ENCODE assay signal across 29 cellular contexts in the genomic region with DNA sequence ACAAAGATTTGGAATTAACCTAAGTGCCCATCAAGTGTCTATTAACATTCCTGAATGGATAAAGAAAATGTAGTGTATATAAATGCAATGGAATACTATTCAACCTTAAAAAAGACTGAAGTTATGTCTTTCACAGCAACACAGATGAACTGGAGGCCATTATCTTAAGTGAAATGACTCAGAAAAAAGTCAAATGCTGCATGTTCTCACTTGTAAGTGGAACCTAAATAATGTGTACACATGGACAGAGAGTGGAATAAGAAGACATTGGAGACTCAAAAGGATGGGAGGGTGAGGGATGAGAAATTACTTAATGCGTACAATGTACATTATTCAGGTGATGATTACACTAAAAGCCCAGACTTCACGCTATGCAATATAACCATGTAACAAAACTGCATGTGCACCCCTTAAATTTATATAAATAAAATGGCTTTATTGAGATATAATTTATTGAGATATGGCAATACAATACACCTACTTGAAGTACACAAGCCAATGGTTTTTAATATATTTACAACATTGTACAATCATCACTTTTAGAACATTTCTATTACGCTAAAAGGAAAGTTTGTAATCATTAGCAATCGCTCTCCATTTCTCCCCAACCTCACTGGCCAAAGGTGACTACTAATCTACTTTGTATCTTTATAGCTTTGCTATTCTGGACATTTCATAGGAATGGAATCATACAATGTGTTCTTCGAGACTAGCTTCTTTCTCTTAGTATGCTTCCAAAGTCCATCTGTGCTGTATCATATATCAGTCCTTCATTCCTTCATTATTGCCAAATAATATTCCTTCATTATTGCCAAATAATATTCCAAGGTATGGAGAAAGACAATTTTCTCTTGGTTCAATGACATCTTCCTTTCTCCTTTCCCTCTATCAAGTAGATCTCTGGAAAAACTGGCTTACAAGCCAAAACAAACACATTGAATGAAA. TPM values are rescaled to one million over a fixed set of nuclear protein-coding genes. Genes with fewer than 3 reads are reported as not detected.
DNase-seq lines count a peak whose midpoint lies in the region; ATAC-seq, FAIRE-seq and TF ChIP-seq lines count a peak whose summit lies in the region.
"Had no signal": no experiment of that assay in that cellular context is flagged by ENCODE, and none has a peak within 500 bp of the region (broad histone marks: within the 10 kb centered on the region; RNA-seq: fewer than 3 reads in every experiment).

No MANE protein-coding gene starts in this region.

- peaks cover 51% of the 10 kb centered on the region for H3F3A ChIP-seq in SU-DHL-6 (ENCODE audit: insufficient read depth)

- H3K36me3 ChIP-seq in HepG2 (replicated peaks in 1 of 2; ENCODE audit: control insufficient read depth in 1 of 2, insufficient read depth in 2 of 2, low read length in 2 of 2) (peaks cover 0 to 11% of the 10 kb centered on the region in 2 experiments; a peak in 3 of 5 replicates), right lobe of liver (peaks cover 0 to 7% (median 2%) of the 10 kb centered on the region in 4 donors), SU-DHL-6 (ENCODE audit: low read length) (peaks cover 18% of the 10 kb centered on the region), osteoblast (ENCODE audit: insufficient read depth, low read length) (peaks cover 3% of the 10 kb centered on the region)

- no peak overlapping the region for H2AFZ ChIP-seq in HepG2 (ENCODE audit: low read length)
- H2AFZ ChIP-seq in SU-DHL-6 (ENCODE audit: low read depth, low read length, severe bottlenecking), result no peak overlapping the region
- no peak overlapping the region for H2AFZ ChIP-seq in osteoblast (ENCODE audit: low read length)

- H3K4me2 ChIP-seq in HepG2 (ENCODE audit: low read depth, low read length) (no peak overlapping the region), SU-DHL-6 (ENCODE audit: low read depth, low read length, poor library complexity, severe bottlenecking) (peak overlapping the region; percentile 51), osteoblast (ENCODE audit: insufficient read depth, low read length) (no peak overlapping the region)
- H3K4me2 ChIP-seq: KMS-11 had no signal

- H3K4me1 ChIP-seq in HepG2 (ENCODE audit: insufficient read depth, low read length) (peaks cover 22% of the 10 kb centered on the region), right lobe of liver (peaks cover 0 to 7% (median 0%) of the 10 kb centered on the region in 4 donors), osteoblast (ENCODE audit: insufficient read depth, low read length) (peaks cover 16% of the 10 kb centered on the region)

- H4K20me1 ChIP-seq in HepG2 (ENCODE audit: insufficient read depth, low read length), result peaks cover 14% of the 10 kb centered on the region
- no peaks in the 10 kb centered on the region for H4K20me1 ChIP-seq in SU-DHL-6 (ENCODE audit: low read depth, low read length)
- H4K20me1 ChIP-seq in osteoblast (ENCODE audit: insufficient read depth, low read length), result peaks cover 46% of the 10 kb centered on the region

- H3K9ac ChIP-seq in HepG2 (ENCODE audit: insufficient read depth, low read depth, low read length) (no peak overlapping the region), SU-DHL-6 (ENCODE audit: low read length) (peak overlapping the region; percentile 22; the same call in 1 of the 2 replicates)
- H3K9ac ChIP-seq: KMS-11 had no signal

- DNase-seq in HepG2 (ENCODE audit: low spot score) (no peak), right lobe of liver (no peak), left colon (no peak), osteoblast (ENCODE audit: insufficient read length, low spot score, missing footprints) (no peak), GM19238 (ENCODE audit: insufficient read length, low spot score) (no peak), germinal center (ENCODE audit: low spot score) (no peak), DMS53 treated with DMSO at 0.1 percent for 48 hours (lab: John Stamatoyannopoulos, UW; ENCODE audit: unreplicated experiment) (no peak)
- DNase-seq: AML-193; Calu3; CD8-positive, alpha-beta memory T cell; DMS153; GDM1; H7; MV-4-11; NCI-H1105 treated with DMSO at 0.1 percent for 48 hours; NCI-H2029 treated with DMSO at 0.1 percent for 48 hours; NCI-H345; NCI-H524 treated with DMSO at 0.1 percent for 48 hours; NCI-H82; RPMI8226; SHP77; SW 1271 had no signal

- intact Hi-C loops in HepG2 (cut with micrococcal nuclease; ENCODE audit: unreplicated experiment), result no loop called here
- intact Hi-C loops in right lobe of liver (cut with DNase I), result no loop called here
- intact Hi-C loops in left colon (cut with DNase I, micrococcal nuclease), result no loop called here

- H3K9me3 ChIP-seq in HepG2 (ENCODE audit: low read length) (no peaks in the 10 kb centered on the region), right lobe of liver (no peaks in the 10 kb centered on the region), SU-DHL-6 (ENCODE audit: insufficient read depth, low read length) (no peaks in the 10 kb centered on the region), osteoblast (ENCODE audit: low read depth, low read length) (no peaks in the 10 kb centered on the region)

- H3K27me3 ChIP-seq in HepG2 (ENCODE audit: control insufficient read depth in 1 of 2, insufficient read depth in 2 of 2, low read length in 2 of 2) (no peaks in the 10 kb centered on the region), right lobe of liver (no peaks in the 10 kb centered on the region), SU-DHL-6 (ENCODE audit: low read length) (no peaks in the 10 kb centered on the region), osteoblast (ENCODE audit: insufficient read depth, low read length) (no peaks in the 10 kb centered on the region)

- POLR2A ChIA-PET in HepG2 (lab: Yijun Ruan, JAX), result no interaction called here

- 96% methylated on average over 5 of the region's 5 CpGs for WGBS in HepG2 (ENCODE audit: low lambda C conversion rate)
- WGBS in right lobe of liver (ENCODE audit: insufficient coverage, low coverage, low lambda C conversion rate, missing lambda C conversion rate), result 90% methylated on average over 5 of the region's 5 CpGs

- in situ Hi-C loops in HepG2 (cut with HindIII; ENCODE audit: extremely low pct_ligation_motif_present, low pct_unique_long_range_greater_than_20kb), result no loop called here

- TF ChIP-seq POLR2A in HepG2 (IDR thresholded peaks at IDR 0.05; ENCODE audit: insufficient read depth in 1 of 2, low read depth in 2 of 2, low read length in 2 of 2) (no peak), right lobe of liver (IDR thresholded peaks at IDR 0.05) (no peak)

- H3K9me2 ChIP-seq in SU-DHL-6 (replicated peaks; ENCODE audit: insufficient read depth, low read length), result no peaks in the 10 kb centered on the region

- BruUV-seq in HepG2 (replicated peaks; lab: Mats Ljungman, UMichigan), result no TSS peak

- H3K4me3 ChIP-seq in HepG2 (replicated peaks in 1 of 3; ENCODE audit: insufficient read depth in 1 of 3, low read depth in 2 of 3, low read length in 3 of 3) (no peak overlapping the region), right lobe of liver (no peak overlapping the region), SU-DHL-6 (ENCODE audit: insufficient read depth, low read length, poor library complexity, severe bottlenecking) (no peak overlapping the region), osteoblast (ENCODE audit: insufficient read depth, low read length) (no peak overlapping the region)

- H3K79me2 ChIP-seq in HepG2 (ENCODE audit: insufficient read depth, low read length) (peaks cover 61% of the 10 kb centered on the region), SU-DHL-6 (ENCODE audit: insufficient read depth, low read length) (peaks cover 95% of the 10 kb centered on the region), osteoblast (ENCODE audit: insufficient read depth, low read length) (peaks cover 90% of the 10 kb centered on the region)

- ATAC-seq in HepG2 (no peak), right lobe of liver (no peak), left colon (peak; percentile 40)

- H3K27ac ChIP-seq in HepG2 (ENCODE audit: extremely low read length, insufficient read depth, low read length), result no peak overlapping the region
- H3K27ac ChIP-seq in right lobe of liver, result no peak overlapping the region
- peak overlapping the region; percentile 60 for H3K27ac ChIP-seq in SU-DHL-6 (ENCODE audit: low read depth, low read length)
- H3K27ac ChIP-seq in osteoblast (ENCODE audit: low read depth, low read length), result no peak overlapping the region
- H3K27ac ChIP-seq: C4-2B, KMS-11 had no signal

- TF ChIP-seq EP300 in HepG2 (IDR thresholded peaks at IDR 0.05; ENCODE audit: low read depth in 2 of 2, low read length in 2 of 2) (no peak), HepG2 (CRISPR knock-in tag; IDR thresholded peaks at IDR 0.05; ENCODE audit: borderline replicate concordance) (no peak)

- CTCF ChIA-PET in HepG2 (lab: Yijun Ruan, JAX; ENCODE audit: low intra/inter-chr PET ratio, low total read pairs), result no interaction called here

- no peak for FAIRE-seq in HepG2 (lab: Jason Lieb, UNC)

- no peak for TF ChIP-seq RAD21 in HepG2 (CRISPR knock-in tag; IDR thresholded peaks at IDR 0.05)

- TF ChIP-seq CTCF in HepG2 (CRISPR knock-in tag; IDR thresholded peaks at IDR 0.05) (no peak), right lobe of liver (IDR thresholded peaks at IDR 0.05) (no peak), SU-DHL-6 (IDR thresholded peaks at IDR 0.05; ENCODE audit: insufficient read depth, low read length, poor library complexity, severe bottlenecking) (no peak), osteoblast (IDR thresholded peaks at IDR 0.05; ENCODE audit: extremely low read depth, low read depth, low read length) (no peak)

RNA-seq across cellular contexts. Expression of a gene that starts 5.8 kb away (rescaled TPM):
- total RNA-seq in HepG2 (2016; rRNA removed; fragmentation: Illumina TruSeq; extraction: Trizol) (34.7 and 40.6 TPM in 2 replicates), right lobe of liver (10 to 100 TPM; 14.9 to 28.5 (median 17.0) TPM), left colon (10 to 100 TPM; 52.4 to 70.9 TPM), osteoblast (41.5 and 43.8 TPM in 2 replicates)
- total RNA-seq in HepG2 (2016; cell fraction: cytosol; rRNA removed; fragmentation: Illumina TruSeq; extraction: Trizol; ENCODE audit: low read depth), result 9.1 and 12.7 TPM in 2 replicates
- total RNA-seq in HepG2 (2016; cell fraction: insoluble cytoplasmic fraction; rRNA removed; fragmentation: Illumina TruSeq; extraction: Trizol), result 32.6 and 44.2 TPM in 2 replicates
- total RNA-seq in HepG2 (2016; cell fraction: membrane; rRNA removed; fragmentation: Illumina TruSeq; extraction: Trizol), result 22.3 and 24.0 TPM in 2 replicates
- 23.7 and 27.2 TPM in 2 replicates for total RNA-seq in HepG2 (2016; cell fraction: nucleus; rRNA removed; fragmentation: Illumina TruSeq; extraction: Trizol)
- polyA plus RNA-seq in HepG2 (2011; rRNA removed), result 25.1 and 28.0 TPM in 2 replicates
- polyA plus RNA-seq in HepG2 (2011; cell fraction: cytosol; rRNA removed), result 12.2 and 15.6 TPM in 2 replicates
- polyA plus RNA-seq in HepG2 (2011; cell fraction: nucleus; rRNA removed), result 13.1 and 15.8 TPM in 2 replicates
- polyA plus RNA-seq in HepG2 (2012), result 25.0 and 25.6 TPM in 2 replicates
- 5.7 and 8.0 TPM in 2 replicates for polyA plus RNA-seq in HepG2 (2016; cell fraction: cytosol; fragmentation: Illumina TruSeq; extraction: Trizol; ENCODE audit: low read depth)
- 38.6 and 40.4 TPM in 2 replicates for polyA plus RNA-seq in HepG2 (2016; cell fraction: insoluble cytoplasmic fraction; fragmentation: Illumina TruSeq; extraction: Trizol; ENCODE audit: low read depth)
- 9.1 and 10.4 TPM in 2 replicates for polyA plus RNA-seq in HepG2 (2016; cell fraction: membrane; fragmentation: Illumina TruSeq; extraction: Trizol; ENCODE audit: low read depth)
- 18.9 and 21.3 TPM in 2 replicates for polyA plus RNA-seq in HepG2 (2016; cell fraction: nucleus; fragmentation: Illumina TruSeq; extraction: Trizol; ENCODE audit: insufficient read depth, low read depth)
- 4.0 and 12.0 TPM in 2 replicates for polyA minus RNA-seq in HepG2 (2011; rRNA and poly(A)+ RNA removed; ENCODE audit: low replicate concordance)
- polyA minus RNA-seq in HepG2 (2011; cell fraction: cytosol; rRNA and poly(A)+ RNA removed), result 22.2 and 23.8 TPM in 2 replicates
- 88.5 and 114 TPM in 2 replicates for polyA minus RNA-seq in HepG2 (2011; cell fraction: nucleus; rRNA and poly(A)+ RNA removed)

RNA-seq across cellular contexts. Expression of a gene that starts 30.9 kb away (rescaled TPM):
- total RNA-seq in HepG2 (2016; rRNA removed; fragmentation: Illumina TruSeq; extraction: Trizol), result not detected in 2 replicates
- total RNA-seq in HepG2 (2016; cell fraction: cytosol; rRNA removed; fragmentation: Illumina TruSeq; extraction: Trizol; ENCODE audit: low read depth), result not detected in 2 replicates
- total RNA-seq in HepG2 (2016; cell fraction: insoluble cytoplasmic fraction; rRNA removed; fragmentation: Illumina TruSeq; extraction: Trizol), result not detected in 2 replicates
- not detected in 2 replicates for total RNA-seq in HepG2 (2016; cell fraction: membrane; rRNA removed; fragmentation: Illumina TruSeq; extraction: Trizol)
- not detected in 2 replicates for total RNA-seq in HepG2 (2016; cell fraction: nucleus; rRNA removed; fragmentation: Illumina TruSeq; extraction: Trizol)
- polyA plus RNA-seq in HepG2 (2011; rRNA removed), result 0.07 TPM in 1 of 2 replicates, not detected in the other
- polyA plus RNA-seq in HepG2 (2011; cell fraction: cytosol; rRNA removed), result not detected in 2 replicates
- polyA plus RNA-seq in HepG2 (2011; cell fraction: nucleus; rRNA removed), result 0.14 TPM in 1 of 2 replicates, not detected in the other
- polyA plus RNA-seq in HepG2 (2012), result not detected in 2 replicates
- polyA plus RNA-seq in HepG2 (2016; cell fraction: cytosol; fragmentation: Illumina TruSeq; extraction: Trizol; ENCODE audit: low read depth), result not detected in 2 replicates
- not detected in 2 replicates for polyA plus RNA-seq in HepG2 (2016; cell fraction: insoluble cytoplasmic fraction; fragmentation: Illumina TruSeq; extraction: Trizol; ENCODE audit: low read depth)
- polyA plus RNA-seq in HepG2 (2016; cell fraction: membrane; fragmentation: Illumina TruSeq; extraction: Trizol; ENCODE audit: low read depth), result not detected in 2 replicates
- polyA plus RNA-seq in HepG2 (2016; cell fraction: nucleus; fragmentation: Illumina TruSeq; extraction: Trizol; ENCODE audit: insufficient read depth, low read depth), result not detected in 2 replicates
- polyA minus RNA-seq in HepG2 (2011; rRNA and poly(A)+ RNA removed; ENCODE audit: low replicate concordance), result 0.24 TPM in 1 of 2 replicates, not detected in the other
- polyA minus RNA-seq in HepG2 (2011; cell fraction: cytosol; rRNA and poly(A)+ RNA removed), result not detected in 2 replicates
- polyA minus RNA-seq in HepG2 (2011; cell fraction: nucleus; rRNA and poly(A)+ RNA removed), result not detected in 2 replicates
- not detected for total RNA-seq in right lobe of liver
- not detected for total RNA-seq in left colon
- total RNA-seq in osteoblast, result not detected in 2 replicates
- total RNA-seq: A172; Calu3; CD8-positive, alpha-beta memory T cell; H7; HT1080; M059J had no signal
- polyA plus RNA-seq: AG04450; CD8-positive, alpha-beta memory T cell had no signal

RNA-seq across cellular contexts. Expression of a gene that starts 45.3 kb away (rescaled TPM):
- total RNA-seq in HepG2 (2016; rRNA removed; fragmentation: Illumina TruSeq; extraction: Trizol) (not detected in 2 replicates), right lobe of liver (not detected), left colon (not detected), osteoblast (not detected in 2 replicates)
- total RNA-seq in HepG2 (2016; cell fraction: cytosol; rRNA removed; fragmentation: Illumina TruSeq; extraction: Trizol; ENCODE audit: low read depth), result not detected in 2 replicates
- not detected in 2 replicates for total RNA-seq in HepG2 (2016; cell fraction: insoluble cytoplasmic fraction; rRNA removed; fragmentation: Illumina TruSeq; extraction: Trizol)
- not detected in 2 replicates for total RNA-seq in HepG2 (2016; cell fraction: membrane; rRNA removed; fragmentation: Illumina TruSeq; extraction: Trizol)
- total RNA-seq in HepG2 (2016; cell fraction: nucleus; rRNA removed; fragmentation: Illumina TruSeq; extraction: Trizol), result not detected in 2 replicates
- 0.07 TPM in 1 of 2 replicates, not detected in the other for polyA plus RNA-seq in HepG2 (2011; rRNA removed)
- polyA plus RNA-seq in HepG2 (2011; cell fraction: cytosol; rRNA removed), result not detected in 2 replicates
- not detected in 2 replicates for polyA plus RNA-seq in HepG2 (2011; cell fraction: nucleus; rRNA removed)
- not detected in 2 replicates for polyA plus RNA-seq in HepG2 (2012)
- polyA plus RNA-seq in HepG2 (2016; cell fraction: cytosol; fragmentation: Illumina TruSeq; extraction: Trizol; ENCODE audit: low read depth), result not detected in 2 replicates
- polyA plus RNA-seq in HepG2 (2016; cell fraction: insoluble cytoplasmic fraction; fragmentation: Illumina TruSeq; extraction: Trizol; ENCODE audit: low read depth), result not detected in 2 replicates
- not detected in 2 replicates for polyA plus RNA-seq in HepG2 (2016; cell fraction: membrane; fragmentation: Illumina TruSeq; extraction: Trizol; ENCODE audit: low read depth)
- polyA plus RNA-seq in HepG2 (2016; cell fraction: nucleus; fragmentation: Illumina TruSeq; extraction: Trizol; ENCODE audit: insufficient read depth, low read depth), result not detected in 2 replicates
- polyA minus RNA-seq in HepG2 (2011; rRNA and poly(A)+ RNA removed; ENCODE audit: low replicate concordance), result not detected in 2 replicates
- polyA minus RNA-seq in HepG2 (2011; cell fraction: cytosol; rRNA and poly(A)+ RNA removed), result not detected in 2 replicates
- not detected in 2 replicates for polyA minus RNA-seq in HepG2 (2011; cell fraction: nucleus; rRNA and poly(A)+ RNA removed)
- total RNA-seq: A172; Calu3; CD8-positive, alpha-beta memory T cell; H7; HT1080; M059J had no signal
- polyA plus RNA-seq: AG04450; CD8-positive, alpha-beta memory T cell had no signal
